1 cellular context compared by ENCODE assay signal in the genomic region with DNA sequence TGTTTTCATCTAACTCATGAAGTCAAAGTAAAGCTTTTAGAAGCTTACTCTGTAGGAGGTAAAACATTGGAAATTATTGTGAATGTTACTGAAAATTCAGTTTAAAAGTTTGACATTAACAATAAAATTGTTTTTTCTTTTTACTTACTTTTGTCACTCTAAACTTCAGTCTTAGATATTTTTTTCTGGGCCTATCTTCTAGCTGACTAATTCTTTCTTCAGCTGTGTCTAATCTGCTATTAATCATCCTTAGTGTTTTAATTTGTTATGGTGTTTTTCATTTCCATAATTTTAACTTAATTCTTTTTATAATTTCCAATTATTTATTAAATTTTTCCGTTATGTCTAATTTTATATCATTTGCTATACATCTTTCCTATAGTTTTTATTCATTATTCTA.
TF ChIP-seq lines count a peak whose summit lies in the region.

No MANE protein-coding gene starts in this region.

TF ChIP-seq in K562, 482 proteins besides CTCF, POLR2A, EP300 and RAD21 (continued from another document):
- TF ChIP-seq MBD1 (CRISPR knock-in tag; IDR thresholded peaks at IDR 0.05): no peak
- TF ChIP-seq, protein P1, sequence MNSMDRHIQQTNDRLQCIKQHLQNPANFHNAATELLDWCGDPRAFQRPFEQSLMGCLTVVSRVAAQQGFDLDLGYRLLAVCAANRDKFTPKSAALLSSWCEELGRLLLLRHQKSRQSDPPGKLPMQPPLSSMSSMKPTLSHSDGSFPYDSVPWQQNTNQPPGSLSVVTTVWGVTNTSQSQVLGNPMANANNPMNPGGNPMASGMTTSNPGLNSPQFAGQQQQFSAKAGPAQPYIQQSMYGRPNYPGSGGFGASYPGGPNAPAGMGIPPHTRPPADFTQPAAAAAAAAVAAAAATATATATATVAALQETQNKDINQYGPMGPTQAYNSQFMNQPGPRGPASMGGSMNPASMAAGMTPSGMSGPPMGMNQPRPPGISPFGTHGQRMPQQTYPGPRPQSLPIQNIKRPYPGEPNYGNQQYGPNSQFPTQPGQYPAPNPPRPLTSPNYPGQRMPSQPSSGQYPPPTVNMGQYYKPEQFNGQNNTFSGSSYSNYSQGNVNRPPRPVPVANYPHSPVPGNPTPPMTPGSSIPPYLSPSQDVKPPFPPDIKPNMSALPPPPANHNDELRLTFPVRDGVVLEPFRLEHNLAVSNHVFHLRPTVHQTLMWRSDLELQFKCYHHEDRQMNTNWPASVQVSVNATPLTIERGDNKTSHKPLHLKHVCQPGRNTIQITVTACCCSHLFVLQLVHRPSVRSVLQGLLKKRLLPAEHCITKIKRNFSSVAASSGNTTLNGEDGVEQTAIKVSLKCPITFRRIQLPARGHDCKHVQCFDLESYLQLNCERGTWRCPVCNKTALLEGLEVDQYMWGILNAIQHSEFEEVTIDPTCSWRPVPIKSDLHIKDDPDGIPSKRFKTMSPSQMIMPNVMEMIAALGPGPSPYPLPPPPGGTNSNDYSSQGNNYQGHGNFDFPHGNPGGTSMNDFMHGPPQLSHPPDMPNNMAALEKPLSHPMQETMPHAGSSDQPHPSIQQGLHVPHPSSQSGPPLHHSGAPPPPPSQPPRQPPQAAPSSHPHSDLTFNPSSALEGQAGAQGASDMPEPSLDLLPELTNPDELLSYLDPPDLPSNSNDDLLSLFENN (IDR thresholded peaks at IDR 0.05; ENCODE audit: low read depth in 2 of 2, low read length in 2 of 2): no peak
- no peak for TF ChIP-seq ZSCAN32 (CRISPR knock-in tag; IDR thresholded peaks at IDR 0.05)
- TF ChIP-seq, protein P2, sequence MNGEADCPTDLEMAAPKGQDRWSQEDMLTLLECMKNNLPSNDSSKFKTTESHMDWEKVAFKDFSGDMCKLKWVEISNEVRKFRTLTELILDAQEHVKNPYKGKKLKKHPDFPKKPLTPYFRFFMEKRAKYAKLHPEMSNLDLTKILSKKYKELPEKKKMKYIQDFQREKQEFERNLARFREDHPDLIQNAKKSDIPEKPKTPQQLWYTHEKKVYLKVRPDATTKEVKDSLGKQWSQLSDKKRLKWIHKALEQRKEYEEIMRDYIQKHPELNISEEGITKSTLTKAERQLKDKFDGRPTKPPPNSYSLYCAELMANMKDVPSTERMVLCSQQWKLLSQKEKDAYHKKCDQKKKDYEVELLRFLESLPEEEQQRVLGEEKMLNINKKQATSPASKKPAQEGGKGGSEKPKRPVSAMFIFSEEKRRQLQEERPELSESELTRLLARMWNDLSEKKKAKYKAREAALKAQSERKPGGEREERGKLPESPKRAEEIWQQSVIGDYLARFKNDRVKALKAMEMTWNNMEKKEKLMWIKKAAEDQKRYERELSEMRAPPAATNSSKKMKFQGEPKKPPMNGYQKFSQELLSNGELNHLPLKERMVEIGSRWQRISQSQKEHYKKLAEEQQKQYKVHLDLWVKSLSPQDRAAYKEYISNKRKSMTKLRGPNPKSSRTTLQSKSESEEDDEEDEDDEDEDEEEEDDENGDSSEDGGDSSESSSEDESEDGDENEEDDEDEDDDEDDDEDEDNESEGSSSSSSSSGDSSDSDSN (IDR thresholded peaks at IDR 0.05; ENCODE audit: borderline replicate concordance in 1 of 2, low read depth in 2 of 2, low read length in 2 of 2): no peak
- peak in 1 of 2 experiments; percentile 69; a peak in 2 of 3 replicates for TF ChIP-seq CBX3 (IDR thresholded peaks at IDR 0.05; ENCODE audit: borderline replicate concordance in 1 of 2, low read length in 2 of 2)
- TF ChIP-seq, protein P3, sequence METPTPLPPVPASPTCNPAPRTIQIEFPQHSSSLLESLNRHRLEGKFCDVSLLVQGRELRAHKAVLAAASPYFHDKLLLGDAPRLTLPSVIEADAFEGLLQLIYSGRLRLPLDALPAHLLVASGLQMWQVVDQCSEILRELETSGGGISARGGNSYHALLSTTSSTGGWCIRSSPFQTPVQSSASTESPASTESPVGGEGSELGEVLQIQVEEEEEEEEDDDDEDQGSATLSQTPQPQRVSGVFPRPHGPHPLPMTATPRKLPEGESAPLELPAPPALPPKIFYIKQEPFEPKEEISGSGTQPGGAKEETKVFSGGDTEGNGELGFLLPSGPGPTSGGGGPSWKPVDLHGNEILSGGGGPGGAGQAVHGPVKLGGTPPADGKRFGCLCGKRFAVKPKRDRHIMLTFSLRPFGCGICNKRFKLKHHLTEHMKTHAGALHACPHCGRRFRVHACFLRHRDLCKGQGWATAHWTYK (CRISPR knock-in tag; IDR thresholded peaks at IDR 0.05): no peak
- no peak for TF ChIP-seq CAMTA2 (CRISPR knock-in tag; conservative IDR thresholded peaks at IDR 0.05)
- TF ChIP-seq ZNF121 (CRISPR knock-in tag; conservative IDR thresholded peaks at IDR 0.05): no peak
- no peak for TF ChIP-seq MEIS2 (IDR thresholded peaks at IDR 0.05; ENCODE audit: partially characterized antibody)
- no peak for TF ChIP-seq ZNF561 (CRISPR knock-in tag; conservative IDR thresholded peaks at IDR 0.05)
- TF ChIP-seq NR2C2 (CRISPR knock-in tag; IDR thresholded peaks at IDR 0.05): no peak
- no peak for TF ChIP-seq NR2C2 (tag; IDR thresholded peaks at IDR 0.05)
- no peak for TF ChIP-seq ZFP91 (CRISPR knock-in tag; IDR thresholded peaks at IDR 0.05)
- no peak for TF ChIP-seq XRCC5 (IDR thresholded peaks at IDR 0.05; ENCODE audit: low read depth, low read length)
- no peak for TF ChIP-seq MAFG (tag; conservative IDR thresholded peaks at IDR 0.05)
- no peak for TF ChIP-seq ZC3H4 (CRISPR knock-in tag; IDR thresholded peaks at IDR 0.05; ENCODE audit: borderline replicate concordance)
- TF ChIP-seq NRF1 (conservative IDR thresholded peaks at IDR 0.05 in 1 of 2, IDR thresholded peaks at IDR 0.05 in 1 of 2): no peak
- TF ChIP-seq, protein P4, sequence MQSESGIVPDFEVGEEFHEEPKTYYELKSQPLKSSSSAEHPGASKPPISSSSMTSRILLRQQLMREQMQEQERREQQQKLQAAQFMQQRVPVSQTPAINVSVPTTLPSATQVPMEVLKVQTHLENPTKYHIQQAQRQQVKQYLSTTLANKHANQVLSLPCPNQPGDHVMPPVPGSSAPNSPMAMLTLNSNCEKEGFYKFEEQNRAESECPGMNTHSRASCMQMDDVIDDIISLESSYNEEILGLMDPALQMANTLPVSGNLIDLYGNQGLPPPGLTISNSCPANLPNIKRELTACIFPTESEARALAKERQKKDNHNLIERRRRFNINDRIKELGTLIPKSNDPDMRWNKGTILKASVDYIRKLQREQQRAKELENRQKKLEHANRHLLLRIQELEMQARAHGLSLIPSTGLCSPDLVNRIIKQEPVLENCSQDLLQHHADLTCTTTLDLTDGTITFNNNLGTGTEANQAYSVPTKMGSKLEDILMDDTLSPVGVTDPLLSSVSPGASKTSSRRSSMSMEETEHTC (IDR thresholded peaks at IDR 0.05): no peak
- TF ChIP-seq MED1 (CRISPR knock-in tag; IDR thresholded peaks at IDR 0.05; ENCODE audit: borderline replicate concordance): no peak
- TF ChIP-seq ZNF316 (IDR thresholded peaks at IDR 0.05): no peak
- no peak for TF ChIP-seq FIP1L1 (IDR thresholded peaks at IDR 0.05; ENCODE audit: low read depth, low read length, poor library complexity, severe bottlenecking)
